1 cellular context compared by ENCODE assay signal in the genomic region with DNA sequence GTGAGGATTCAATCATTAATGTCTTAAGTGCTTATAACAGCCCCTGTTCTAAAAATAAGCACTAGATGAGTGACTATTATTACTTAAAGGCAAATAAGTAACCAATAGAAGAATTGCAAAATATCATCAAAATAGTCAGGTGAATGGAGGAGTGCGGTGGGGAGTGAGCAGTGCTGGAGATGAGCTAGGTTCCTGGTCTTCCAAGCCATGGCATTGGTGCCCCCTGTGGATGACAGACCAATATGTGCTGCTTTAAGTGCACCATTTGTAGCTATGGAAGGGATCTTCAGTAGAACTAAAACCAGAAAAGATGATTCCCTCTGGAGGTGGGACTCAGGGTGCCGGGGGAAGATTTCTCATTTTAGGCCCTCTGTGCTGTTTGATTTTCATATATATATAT.
TF ChIP-seq lines count a peak whose summit lies in the region.

No MANE protein-coding gene starts in this region.

TF ChIP-seq in GM12878, 131 proteins besides CTCF, POLR2A, EP300 and RAD21 (continued from another document):
- TF ChIP-seq ASH2L (IDR thresholded peaks at IDR 0.05; ENCODE audit: borderline replicate concordance, low read depth) (no peak), JUNB (IDR thresholded peaks at IDR 0.05) (no peak), SMC3 (IDR thresholded peaks at IDR 0.05; ENCODE audit: borderline replicate concordance, low read length) (peak; percentile 39; the same call in 1 of the 2 replicates)
TF ChIP-seq in GM12878: peak in this region for 1.
